1 cellular context compared by ENCODE assay signal in genomic region chr1:26542781-26543443, GRCh38.
A peak's percentile ranks its signal among the peaks of the same experiment; 100 is the strongest.
TF ChIP-seq lines count a peak whose summit lies in the region.

No MANE protein-coding gene starts in this region.

TF ChIP-seq in GM12878, 131 proteins besides CTCF, POLR2A, EP300 and RAD21 (continued from another document):
- TF ChIP-seq PBX3 (IDR thresholded peaks at IDR 0.05; ENCODE audit: insufficient replicate concordance, low read depth, low read length) = peak; percentile 20
- 0 out of 2 replicates have a peak, but pooled peaks have one; percentile 76 for TF ChIP-seq YBX1 (IDR thresholded peaks at IDR 0.05)
- TF ChIP-seq SP1 (IDR thresholded peaks at IDR 0.05; ENCODE audit: low read depth, low read length) = no peak
- peak; percentile 88 for TF ChIP-seq IKZF1 (conservative IDR thresholded peaks at IDR 0.05)
- TF ChIP-seq WRNIP1 (IDR thresholded peaks at IDR 0.05; ENCODE audit: borderline replicate concordance, low read depth, low read length) = no peak
- TF ChIP-seq MXI1 (IDR thresholded peaks at IDR 0.05; ENCODE audit: low read depth, low read length) = peak; percentile 23; the same call in 1 of the 2 replicates
- TF ChIP-seq EED (IDR thresholded peaks at IDR 0.05; ENCODE audit: low read depth) = peak; percentile 79
- no peak for TF ChIP-seq NR2C2 (IDR thresholded peaks at IDR 0.05; ENCODE audit: borderline replicate concordance, control insufficient read depth, insufficient read length, low read depth)
- 0 out of 2 replicates have a peak, but pooled peaks have one; percentile 10 for TF ChIP-seq TCF12 (IDR thresholded peaks at IDR 0.05; ENCODE audit: low read depth, low read length)
- TF ChIP-seq ATF2 (IDR thresholded peaks at IDR 0.05; ENCODE audit: low read length) = no peak
- peak; percentile 72 for TF ChIP-seq SPI1 (IDR thresholded peaks at IDR 0.05; ENCODE audit: borderline replicate concordance, insufficient read depth, low read depth, low read length)
- peak; percentile 69 to 78 for TF ChIP-seq IKZF2 (IDR thresholded peaks at IDR 0.05)
- peak; percentile 92 for TF ChIP-seq RELB (IDR thresholded peaks at IDR 0.05; ENCODE audit: low read depth)
- peak; percentile 44 for TF ChIP-seq PKNOX1 (IDR thresholded peaks at IDR 0.05)
- peak; percentile 81; the same call in 1 of the 2 replicates for TF ChIP-seq SMARCA5 (IDR thresholded peaks at IDR 0.05)
- peak; percentile 74 for TF ChIP-seq GATAD2B (conservative IDR thresholded peaks at IDR 0.05; ENCODE audit: low read depth)
- TF ChIP-seq MEF2B (IDR thresholded peaks at IDR 0.05; ENCODE audit: partially characterized antibody, poor library complexity, severe bottlenecking) = peak; percentile 99
- TF ChIP-seq RELA (IDR thresholded peaks at IDR 0.05; ENCODE audit: borderline replicate concordance, partially characterized antibody) = peak; percentile 65
- TF ChIP-seq DPF2 (IDR thresholded peaks at IDR 0.05) = peak; percentile 96
- TF ChIP-seq NKRF (conservative IDR thresholded peaks at IDR 0.05) = 0 out of 2 replicates have a peak, but pooled peaks have one; percentile 39
- TF ChIP-seq RB1 (IDR thresholded peaks at IDR 0.05; ENCODE audit: borderline replicate concordance) = peak; percentile 79; the same call in 1 of the 2 replicates
